Comparison of ENCODE assay signal across 22 cellular contexts in the genomic region with DNA sequence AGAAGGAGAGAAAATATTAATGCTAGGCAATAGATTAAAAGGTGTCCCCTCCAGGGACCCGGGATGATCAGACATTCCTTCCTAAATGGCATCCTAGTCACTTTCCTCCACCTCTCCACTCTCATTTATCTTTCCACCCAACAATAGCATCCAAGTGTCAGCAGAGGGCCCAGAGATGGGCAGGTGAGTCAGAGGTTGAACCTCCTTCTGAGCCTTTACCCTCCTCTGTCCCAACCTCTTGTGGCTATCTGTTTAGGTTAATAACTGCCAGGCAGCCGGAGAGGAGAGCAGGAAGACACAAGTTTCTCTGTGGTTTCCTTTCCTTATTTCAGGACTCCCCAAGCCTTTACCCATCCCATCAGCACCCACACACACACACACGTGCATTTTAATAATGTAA. TPM values are rescaled to one million over a fixed set of nuclear protein-coding genes. Genes with fewer than 3 reads are reported as not detected.
"Had no signal": no experiment of that assay in that cellular context is flagged by ENCODE, and none has a peak within 500 bp of the region (broad histone marks: within the 10 kb centered on the region; RNA-seq: fewer than 3 reads in every experiment).

No MANE protein-coding gene starts in this region.

- H3K36me3 ChIP-seq: sigmoid colon, transverse colon, vagina had no signal

- ATAC-seq: mucosa of descending colon; stimulated activated naive B cell treated with anti-CD40 and anti-IgM and Interleukin-4, amounts not matched to agents 10 μg/mL and 1 μg/mL and 100 μg/mL, for 72 hours; WTC11 had no signal

- H3K9me3 ChIP-seq: esophagus muscularis mucosa, mucosa of descending colon, sigmoid colon, transverse colon, vagina had no signal

- H3K4me1 ChIP-seq: transverse colon, vagina had no signal

- H3K4me3 ChIP-seq: esophagus muscularis mucosa, mucosa of descending colon, sigmoid colon, smooth muscle cell, transverse colon, vagina had no signal

- H3K27ac ChIP-seq: esophagus muscularis mucosa, sigmoid colon, transverse colon, vagina had no signal

- H3K4me2 ChIP-seq: smooth muscle cell had no signal

- H3K27me3 ChIP-seq: sigmoid colon, transverse colon, vagina had no signal

- DNase-seq: activated gamma-delta T cell treated with Interleukin-2 at 50 U/mL for 16 hours; activated T-cell treated with anti-CD3 and anti-CD28 coated beads, Interleukin-2, amount 50 U/mL, for 1 hour; aorta; caudate nucleus; dermis blood vessel endothelial cell; effector memory CD4-positive, alpha-beta T cell; glutamatergic neuron; hippocampal formation; left cardiac atrium; mesenchymal stem cell; mucosa of descending colon; nucleus accumbens; sigmoid colon; stimulated activated CD4-positive, alpha-beta T cell treated with anti-CD3 and anti-CD28 coated beads, Interleukin-2, amount 100 ng/mL, for 48 hours; stimulated activated CD8-positive, alpha-beta memory T cell treated with anti-CD3 and anti-CD28 coated beads, Interleukin-4, amount 100 ng/mL, for 48 hours; stimulated activated naive B cell treated with anti-CD40 and anti-IgM and Interleukin-4, amounts not matched to agents 10 μg/mL and 1 μg/mL and 100 μg/mL, for 72 hours; transverse colon had no signal

RNA-seq across cellular contexts. Expression of a gene that starts 4.1 kb away (rescaled TPM):
- polyA plus RNA-seq: neural cell had no signal
